Comparison of ENCODE assay signal across 27 cellular contexts in genomic region chr13:90769387-90769786, GRCh38.
"Had no signal": no experiment of that assay in that cellular context is flagged by ENCODE, and none has a peak within 500 bp of the region (broad histone marks: within the 10 kb centered on the region; RNA-seq: fewer than 3 reads in every experiment).

No MANE protein-coding gene starts in this region.

- DNase-seq: occipital lobe; ovary; posterior cingulate gyrus; psoas muscle; right cardiac atrium; right lobe of liver; sigmoid colon; small intestine; stimulated activated CD4-positive, alpha-beta T cell treated with anti-CD3 and anti-CD28 coated beads, Interleukin-15, amount 100 ng/mL, for 24 hours; stimulated activated CD4-positive, alpha-beta T cell treated with anti-CD3 and anti-CD28 coated beads, Interleukin-2, amount 100 ng/mL, for 24 hours; stimulated activated CD4-positive, alpha-beta T cell treated with anti-CD3 and anti-CD28 coated beads, Interleukin-2, amount 100 ng/mL, for 48 hours; stimulated activated CD4-positive, alpha-beta T cell treated with anti-CD3 and anti-CD28 coated beads, Interleukin-4, amount 100 ng/mL, for 24 hours; stimulated activated naive B cell treated with anti-CD40 and anti-IgM and Interleukin-4, amounts not matched to agents 10 μg/mL and 1 μg/mL and 100 μg/mL, for 72 hours; stimulated activated naive CD4-positive, alpha-beta T cell treated with Interleukin-2 at 50 U/mL for 16 hours; stomach; thyroid gland; trophoblast cell; upper lobe of left lung had no signal

- H3K9ac ChIP-seq: neural progenitor cell, parathyroid adenoma had no signal

- H3K4me1 Mint-ChIP-seq: nephron; stimulated activated effector memory CD8-positive, alpha-beta T cell treated with anti-CD3 and anti-CD28 coated beads, Interleukin-12 subunit alpha, Interleukin-12 subunit beta, amount 100 ng/mL, for 72 hours; stimulated activated naive B cell treated with anti-CD40 and anti-IgM and Interleukin-4, amounts not matched to agents 10 μg/mL and 1 μg/mL and 100 μg/mL, for 72 hours had no signal

- H3K4me3 Mint-ChIP-seq: nephron; neural progenitor cell; stimulated activated effector memory CD8-positive, alpha-beta T cell treated with anti-CD3 and anti-CD28 coated beads, Interleukin-12 subunit alpha, Interleukin-12 subunit beta, amount 100 ng/mL, for 72 hours; stimulated activated naive B cell treated with anti-CD40 and anti-IgM and Interleukin-4, amounts not matched to agents 10 μg/mL and 1 μg/mL and 100 μg/mL, for 72 hours; stimulated activated naive CD8-positive, alpha-beta T cell treated with anti-CD3 and anti-CD28 coated beads, Interleukin-15, Interleukin-2, amounts not matched to agents 100 ng/mL and 50 ng/mL, for 24 hours had no signal

- H3K27me3 Mint-ChIP-seq: stimulated activated naive B cell treated with anti-CD40 and anti-IgM and Interleukin-4, amounts not matched to agents 10 μg/mL and 1 μg/mL and 100 μg/mL, for 72 hours; stimulated activated naive CD8-positive, alpha-beta T cell treated with anti-CD3 and anti-CD28 coated beads, Interleukin-15, Interleukin-2, amounts not matched to agents 100 ng/mL and 50 ng/mL, for 24 hours had no signal

- H3K4me1 ChIP-seq: parathyroid adenoma, psoas muscle, right lobe of liver, sigmoid colon, stomach, thyroid gland, tibial nerve, upper lobe of left lung, vagina had no signal

- H3K9me3 Mint-ChIP-seq: nephron; neural progenitor cell; stimulated activated naive B cell treated with anti-CD40 and anti-IgM and Interleukin-4, amounts not matched to agents 10 μg/mL and 1 μg/mL and 100 μg/mL, for 72 hours had no signal

- H3K27ac ChIP-seq: neural progenitor cell, ovary, parathyroid adenoma, psoas muscle, right lobe of liver, sigmoid colon, stomach, thoracic aorta, thyroid gland, tibial nerve, upper lobe of left lung, vagina had no signal

- H3K36me3 Mint-ChIP-seq: stimulated activated effector memory CD8-positive, alpha-beta T cell treated with anti-CD3 and anti-CD28 coated beads, Interleukin-12 subunit alpha, Interleukin-12 subunit beta, amount 100 ng/mL, for 72 hours; stimulated activated naive B cell treated with anti-CD40 and anti-IgM and Interleukin-4, amounts not matched to agents 10 μg/mL and 1 μg/mL and 100 μg/mL, for 72 hours had no signal

- H3K4me3 ChIP-seq: neural progenitor cell, ovary, psoas muscle, right lobe of liver, sigmoid colon, stomach, thoracic aorta, thyroid gland, tibial nerve, upper lobe of left lung, vagina had no signal

- H3K36me3 ChIP-seq: neural progenitor cell, ovary, right lobe of liver, sigmoid colon, stomach, thoracic aorta, thyroid gland, tibial nerve, upper lobe of left lung, vagina had no signal

- H3K27me3 ChIP-seq: neural progenitor cell, ovary, right lobe of liver, sigmoid colon, stomach, thyroid gland, tibial nerve, upper lobe of left lung, vagina had no signal

- H3K9me3 ChIP-seq: ovary, psoas muscle, right lobe of liver, sigmoid colon, stomach, thoracic aorta, thyroid gland, tibial nerve, upper lobe of left lung, vagina had no signal

- H3K27ac Mint-ChIP-seq: nephron; neural progenitor cell; progenitor cell of endocrine pancreas; stimulated activated effector memory CD8-positive, alpha-beta T cell treated with anti-CD3 and anti-CD28 coated beads, Interleukin-12 subunit alpha, Interleukin-12 subunit beta, amount 100 ng/mL, for 72 hours; stimulated activated naive B cell treated with anti-CD40 and anti-IgM and Interleukin-4, amounts not matched to agents 10 μg/mL and 1 μg/mL and 100 μg/mL, for 72 hours; stimulated activated naive CD8-positive, alpha-beta T cell treated with anti-CD3 and anti-CD28 coated beads, Interleukin-15, Interleukin-2, amounts not matched to agents 100 ng/mL and 50 ng/mL, for 24 hours had no signal

- ATAC-seq: psoas muscle; right cardiac atrium; right lobe of liver; stimulated activated effector memory CD8-positive, alpha-beta T cell treated with anti-CD3 and anti-CD28 coated beads, Interleukin-12 subunit alpha, Interleukin-12 subunit beta, amount 100 ng/mL, for 72 hours; stimulated activated naive B cell treated with anti-CD40 and anti-IgM and Interleukin-4, amounts not matched to agents 10 μg/mL and 1 μg/mL and 100 μg/mL, for 72 hours had no signal
